Comparison of ENCODE assay signal across 19 cellular contexts in the genomic region with DNA sequence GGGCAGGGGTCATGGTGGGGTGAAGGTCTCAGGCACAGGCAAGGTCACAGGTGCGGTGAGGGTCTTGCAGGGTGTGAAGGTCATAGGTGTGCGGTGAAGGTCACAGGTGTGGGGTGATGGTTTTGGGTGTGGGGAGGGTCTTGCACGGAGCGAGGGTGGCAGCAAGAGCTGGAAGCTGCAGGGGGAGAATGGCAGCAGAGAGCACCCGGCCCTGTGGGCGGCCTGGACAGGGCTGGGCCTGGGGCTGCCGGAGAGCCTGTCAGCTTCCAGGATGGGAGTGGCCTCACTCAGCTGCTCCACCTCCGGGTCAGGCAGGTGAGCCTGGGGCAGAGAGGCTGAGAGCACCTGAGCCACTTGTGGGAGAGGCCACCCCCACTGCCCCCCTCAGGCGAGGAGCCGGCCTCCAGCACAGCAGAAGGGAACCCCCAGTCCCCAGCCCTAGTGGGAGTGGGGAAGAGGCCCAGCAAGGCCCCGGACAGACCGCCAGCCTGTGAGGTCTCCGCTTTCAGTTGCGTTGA. TPM values are rescaled to one million over a fixed set of nuclear protein-coding genes. Genes with fewer than 3 reads are reported as not detected.
A peak's percentile ranks its signal among the peaks of the same experiment; 100 is the strongest.
DNase-seq lines count a peak whose midpoint lies in the region; ATAC-seq and TF ChIP-seq lines count a peak whose summit lies in the region.
"Had no signal": no experiment of that assay in that cellular context is flagged by ENCODE, and none has a peak within 500 bp of the region (broad histone marks: within the 10 kb centered on the region; RNA-seq: fewer than 3 reads in every experiment).

No MANE protein-coding gene starts in this region.

- no peaks in the 10 kb centered on the region for H3K27me3 ChIP-seq in BE2C
- no peaks in the 10 kb centered on the region for H3K27me3 ChIP-seq in lung (ENCODE audit: control insufficient read depth, insufficient read depth)
- H3K27me3 ChIP-seq: esophagus squamous epithelium, suprapubic skin had no signal

- H3K27ac ChIP-seq in caudate nucleus (ENCODE audit: low read depth, low read length): peak overlapping the region; percentile 36
- peak overlapping the region in 1 of 2 donors; percentile 11 for H3K27ac ChIP-seq in lung (ENCODE audit: low read depth in 1 of 2, low read length in 1 of 2)
- H3K27ac ChIP-seq: esophagus squamous epithelium, GM23248, suprapubic skin had no signal

- WGBS in lung, 2 donors: 69 to 87% methylated on average over 12 to 14 of the region's 14 CpGs

- H3K36me3 ChIP-seq in BE2C (no peaks in the 10 kb centered on the region), lung (ENCODE audit: control insufficient read depth in 2 of 2, insufficient read depth in 2 of 2, low read length in 2 of 2) (peaks cover 0 to 7% of the 10 kb centered on the region in 2 donors)
- H3K36me3 ChIP-seq: suprapubic skin had no signal

- H3K4me1 ChIP-seq in BE2C (no peaks in the 10 kb centered on the region), lung (ENCODE audit: control insufficient read depth in 2 of 2, insufficient read depth in 2 of 2, low read length in 2 of 2) (peaks cover 0 to 2% of the 10 kb centered on the region in 2 donors)
- H3K4me1 ChIP-seq: esophagus squamous epithelium, suprapubic skin had no signal

- H3K4me3 ChIP-seq in BE2C (ENCODE audit: low read depth, low read length) (no peak overlapping the region), lung (no peak overlapping the region)
- H3K4me3 ChIP-seq: esophagus squamous epithelium, GM23248, suprapubic skin had no signal

- DNase-seq in BE2C (peak; percentile 8), DMS153 (lab: John Stamatoyannopoulos, UW) (peak; percentile 44), caudate nucleus (lab: John Stamatoyannopoulos, UW) (peak in 1 of 61 donors; percentile 45), lung (ENCODE audit: low spot score) (peak; percentile 73), NCI-H146 (lab: John Stamatoyannopoulos, UW) (no peak)
- DNase-seq: activated CD4-positive, alpha-beta T cell treated with anti-CD3 and anti-CD28 coated beads for 36 hours; activated CD8-positive, alpha-beta memory T cell treated with anti-CD3 and anti-CD28 coated beads, Interleukin-2, amount 50 U/mL, for 48 hours; activated naive CD4-positive, alpha-beta T cell treated with Interleukin-2 at 50 U/mL for 16 hours; esophagus squamous epithelium; NCI-H226; SHP77 treated with DMSO at 0.1 percent for 48 hours; stimulated activated CD4-positive, alpha-beta T cell treated with anti-CD3 and anti-CD28 coated beads, Interleukin-1b, Interleukin-23, amount 100 ng/mL, for 48 hours; T-helper 9 cell had no signal

- TF ChIP-seq CTCF in BE2C (IDR thresholded peaks at IDR 0.05; ENCODE audit: low read depth, low read length): no peak
- no peak for TF ChIP-seq CTCF in lung (IDR thresholded peaks at IDR 0.05; ENCODE audit: control extremely low read depth, extremely low read depth)

- H3K9me3 ChIP-seq in BE2C: no peaks in the 10 kb centered on the region; the same call in 1 of the 2 replicates
- no peaks in the 10 kb centered on the region for H3K9me3 ChIP-seq in lung (ENCODE audit: control insufficient read depth in 2 of 2, insufficient read depth in 1 of 2, low read length in 1 of 2)
- H3K9me3 ChIP-seq: esophagus squamous epithelium, suprapubic skin had no signal

- ATAC-seq in lung (ENCODE audit: insufficient read depth, low FRiP score) (peak; percentile 70), HG03432 (IDR thresholded peaks at IDR 0.05; ENCODE audit: unreplicated experiment) (no peak), HG03460 (IDR thresholded peaks at IDR 0.05; ENCODE audit: unreplicated experiment) (no peak), GM18520 (IDR thresholded peaks at IDR 0.05; ENCODE audit: unreplicated experiment) (no peak)
- ATAC-seq: naive thymus-derived CD8-positive, alpha-beta T cell had no signal

RNA-seq across cellular contexts. Expression of a gene that starts 1.5 kb away (rescaled TPM):
- polyA plus RNA-seq in BE2C (2012; ENCODE audit: insufficient read depth, insufficient read length, low read depth): 0.19 TPM
- total RNA-seq in lung: 1 to 10 TPM; 1.1 to 1.4 TPM
- under 1 TPM; 0.35 to 0.63 TPM for polyA plus RNA-seq in lung
- total RNA-seq: GM23248 had no signal
- polyA plus RNA-seq: GM23248 had no signal

RNA-seq across cellular contexts. Expression of a gene that starts 42.3 kb away (rescaled TPM):
- 11.6 TPM for polyA plus RNA-seq in BE2C (2012; ENCODE audit: insufficient read depth, insufficient read length, low read depth)
- total RNA-seq in lung: 10 to 100 TPM; 39.1 to 76.6 TPM
- 10 to 100 TPM; 15.4 to 50.8 TPM for polyA plus RNA-seq in lung
